8 cellular contexts compared by ENCODE assay signal in the genomic region with DNA sequence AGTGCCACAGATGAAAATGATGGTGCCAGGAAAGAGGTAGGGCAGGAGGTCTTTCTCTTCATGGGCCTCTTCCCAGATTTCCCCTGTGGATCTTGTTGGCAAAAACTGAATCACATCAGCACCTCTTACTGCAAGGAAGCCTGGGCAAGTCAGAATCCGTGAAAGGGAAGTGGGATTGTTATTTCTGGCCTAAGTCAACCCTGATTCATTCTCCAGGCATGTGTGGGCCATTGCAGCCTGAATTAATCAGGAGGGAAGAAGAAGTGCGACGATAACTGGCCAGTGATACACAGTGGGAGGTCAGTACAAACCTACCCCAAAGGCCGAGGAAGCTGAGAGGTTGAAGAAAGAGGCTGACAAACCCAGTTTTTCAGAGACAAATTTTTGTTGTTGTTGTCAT. TPM values are rescaled to one million over a fixed set of nuclear protein-coding genes. Genes with fewer than 3 reads are reported as not detected.
DNase-seq lines count a peak whose midpoint lies in the region; ATAC-seq and TF ChIP-seq lines count a peak whose summit lies in the region.

No MANE protein-coding gene starts in this region.

- H3K4me1 Mint-ChIP-seq in progenitor cell of endocrine pancreas (ENCODE audit: low read depth) (peaks cover 1% of the 10 kb centered on the region), endothelial cell (ENCODE audit: unreplicated experiment) (peaks cover 16% of the 10 kb centered on the region)

- peaks cover 4% of the 10 kb centered on the region for H3K9me3 Mint-ChIP-seq in progenitor cell of endocrine pancreas (ENCODE audit: low read depth)
- no peaks in the 10 kb centered on the region for H3K9me3 Mint-ChIP-seq in endothelial cell (ENCODE audit: unreplicated experiment)

- no peak overlapping the region for H3K4me3 Mint-ChIP-seq in progenitor cell of endocrine pancreas (ENCODE audit: low read depth)
- H3K4me3 Mint-ChIP-seq in endothelial cell (ENCODE audit: unreplicated experiment) = no peak overlapping the region

- peak; percentile 80 for DNase-seq in GM03348 (ENCODE audit: low spot score)
- DNase-seq in RPMI7951 (ENCODE audit: low read depth) = peak; percentile 93
- DNase-seq in fibroblast of peridontal ligament (ENCODE audit: extremely low read depth) = peak; percentile 95
- DNase-seq in retinal pigment epithelial cell (ENCODE audit: low read depth) = peak; percentile 20
- no peak for DNase-seq in progenitor cell of endocrine pancreas (ENCODE audit: low spot score, unreplicated experiment)
- no peak for DNase-seq in endothelial cell (ENCODE audit: low spot score)

- no peaks in the 10 kb centered on the region for H3K36me3 Mint-ChIP-seq in progenitor cell of endocrine pancreas (ENCODE audit: insufficient read depth)
- no peaks in the 10 kb centered on the region for H3K36me3 Mint-ChIP-seq in endothelial cell (ENCODE audit: low read depth, unreplicated experiment)

- H3K27ac Mint-ChIP-seq in progenitor cell of endocrine pancreas (no peak overlapping the region), endothelial cell (ENCODE audit: unreplicated experiment) (no peak overlapping the region)

- ATAC-seq in GM21786 (IDR thresholded peaks at IDR 0.05; ENCODE audit: unreplicated experiment) = no peak
- no peak for ATAC-seq in GM19035 (IDR thresholded peaks at IDR 0.05; ENCODE audit: unreplicated experiment)

- H3K27me3 Mint-ChIP-seq in progenitor cell of endocrine pancreas (peaks cover 3% of the 10 kb centered on the region), endothelial cell (ENCODE audit: unreplicated experiment) (peaks cover 7% of the 10 kb centered on the region)

- TF ChIP-seq CTCF in retinal pigment epithelial cell (conservative IDR thresholded peaks at IDR 0.05; ENCODE audit: low read depth, low read length) = no peak
- no peak for TF ChIP-seq CTCF in progenitor cell of endocrine pancreas (IDR thresholded peaks at IDR 0.05; ENCODE audit: unreplicated experiment)
- no peak for TF ChIP-seq CTCF in endothelial cell (IDR thresholded peaks at IDR 0.05; ENCODE audit: unreplicated experiment)

- H3K4me3 ChIP-seq in retinal pigment epithelial cell (ENCODE audit: low read length) = no peak overlapping the region

RNA-seq across cellular contexts. Expression of gene NSMCE1, which starts 17.9 kb away (rescaled TPM):
- total RNA-seq in RPMI7951 (2014; rRNA removed; shearing (Covaris generic)) = 83.5 and 85.5 TPM in 2 replicates
- 26.2 and 27.1 TPM in 2 replicates for total RNA-seq in progenitor cell of endocrine pancreas
- 21.0 TPM for total RNA-seq in endothelial cell (ENCODE audit: unreplicated experiment)

RNA-seq across cellular contexts. Expression of gene IL4R, which starts 27.3 kb away (rescaled TPM):
- 23.9 and 27.6 TPM in 2 replicates for total RNA-seq in RPMI7951 (2014; rRNA removed; shearing (Covaris generic))
- total RNA-seq in progenitor cell of endocrine pancreas (23.4 and 23.6 TPM in 2 replicates), endothelial cell (ENCODE audit: unreplicated experiment) (45.7 TPM)

Comparison
In these comparisons a context has a peak if more than half of its experiments do, and no peak if none do; other contexts are left out.
1. DNase-seq: peak in GM03348 (single experiment), RPMI7951 (single experiment), fibroblast of peridontal ligament (single experiment) and retinal pigment epithelial cell (single experiment); none in progenitor cell of endocrine pancreas (single experiment) and endothelial cell (single experiment).